1 cellular context compared by ENCODE assay signal in genomic region chr17:40546497-40546896, GRCh38.
TF ChIP-seq lines count a peak whose summit lies in the region.

No MANE protein-coding gene starts in this region.

TF ChIP-seq in HepG2, 621 proteins besides CTCF, POLR2A, EP300 and RAD21:
- TF ChIP-seq MNT (IDR thresholded peaks at IDR 0.05): peak; percentile 37
TF ChIP-seq in HepG2: peak in this region for 1; not testable (repeated sequence) for 620.
